ENCODE assay signal across 7 cellular contexts in the genomic region with DNA sequence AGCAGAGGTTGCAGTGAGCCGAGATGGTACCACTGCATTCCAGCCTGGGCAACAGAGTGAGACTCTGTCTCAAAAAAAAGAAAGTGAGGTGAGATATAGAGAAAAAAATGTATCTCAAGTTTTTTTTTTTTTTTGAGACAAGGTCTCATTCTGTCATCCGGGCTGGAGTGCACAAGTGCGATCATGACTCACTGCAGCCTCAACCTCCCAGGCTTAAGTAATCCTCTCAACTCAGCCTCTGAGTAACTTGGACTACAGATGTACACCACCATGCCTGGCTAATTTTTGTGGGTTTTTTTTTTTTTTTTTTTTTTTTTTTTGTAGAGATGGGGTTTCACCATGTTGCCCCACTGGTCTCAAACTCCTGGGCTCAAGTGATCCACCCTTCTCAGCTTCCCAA. TPM values are rescaled to one million over a fixed set of nuclear protein-coding genes. Genes with fewer than 3 reads are reported as not detected.
DNase-seq lines count a peak whose midpoint lies in the region; TF ChIP-seq lines count a peak whose summit lies in the region.
"Not testable (repeated sequence)": the region's sequence is repeated elsewhere in the genome, so short reads cannot be mapped to it uniquely, and the experiment has no call there.

No MANE protein-coding gene starts in this region.

- not testable (repeated sequence) for H3K27ac Mint-ChIP-seq in activated naive CD4-positive, alpha-beta T cell treated with anti-CD3 and anti-CD28 coated beads for 36 hours

- TF ChIP-seq CTCF in cardiac fibroblast (IDR thresholded peaks at IDR 0.05; ENCODE audit: low read depth, low read length); fibroblast of the aortic adventitia (IDR thresholded peaks at IDR 0.05; ENCODE audit: insufficient read depth, low read length): not testable (repeated sequence)

- not testable (repeated sequence) for H3K9me3 Mint-ChIP-seq in activated naive CD4-positive, alpha-beta T cell treated with anti-CD3 and anti-CD28 coated beads for 36 hours

- not testable (repeated sequence) for H3K4me1 Mint-ChIP-seq in activated naive CD4-positive, alpha-beta T cell treated with anti-CD3 and anti-CD28 coated beads for 36 hours (ENCODE audit: low read depth)

- H3K4me3 ChIP-seq in cardiac fibroblast (replicated peaks in 1 of 2; ENCODE audit: low read depth in 2 of 2, low read length in 2 of 2); fibroblast of the aortic adventitia (ENCODE audit: low read depth, low read length): not testable (repeated sequence)

- CTCF ChIA-PET in activated naive CD4-positive, alpha-beta T cell treated with anti-CD3 and anti-CD28 coated beads for 36 hours (lab: Charles Lee), result interaction anchor here (0.6 to 1.3 kb wide), 3 partner anchors 50 to 1256 kb away, joined by 3 to 5 read pairs (median 5); no protein-coding TSS in a partner anchor

- not testable (repeated sequence) for H3K4me3 Mint-ChIP-seq in activated naive CD4-positive, alpha-beta T cell treated with anti-CD3 and anti-CD28 coated beads for 36 hours

- intact Hi-C loops in activated naive CD4-positive, alpha-beta T cell treated with anti-CD3 and anti-CD28 coated beads for 36 hours (cut with micrococcal nuclease), result loop anchor here (5.0 to 10.0 kb wide), 2 partner anchors 134 to 362 kb away; no protein-coding TSS in a partner anchor

- DNase-seq in EL (peak; percentile 90), HT1080 (ENCODE audit: low read depth) (peak; percentile 94), RKO (ENCODE audit: low spot score) (peak; percentile 91), cardiac fibroblast (ENCODE audit: low read depth in 2 of 2) (peak; percentile 35 to 87), fibroblast of the aortic adventitia (ENCODE audit: low read depth) (peak; percentile 39), non-pigmented ciliary epithelial cell (ENCODE audit: low read depth) (peak; percentile 81)
- peak; percentile 27 for DNase-seq in activated naive CD4-positive, alpha-beta T cell treated with anti-CD3 and anti-CD28 coated beads for 36 hours

- not testable (repeated sequence) for H3K36me3 Mint-ChIP-seq in activated naive CD4-positive, alpha-beta T cell treated with anti-CD3 and anti-CD28 coated beads for 36 hours (ENCODE audit: low read depth)

- H3K27me3 Mint-ChIP-seq in activated naive CD4-positive, alpha-beta T cell treated with anti-CD3 and anti-CD28 coated beads for 36 hours (ENCODE audit: low read depth), result not testable (repeated sequence)

RNA-seq across cellular contexts. Expression of a gene that starts 53.3 kb away (rescaled TPM):
- 108 and 120 TPM in 2 replicates for total RNA-seq in HT1080 (2014; rRNA removed; shearing (Covaris generic))
- 221 and 230 TPM in 2 replicates for polyA plus RNA-seq in HT1080 (2015; cell fraction: cytosol; rRNA removed)
- 87.0 and 99.7 TPM in 2 replicates for polyA plus RNA-seq in HT1080 (2015; cell fraction: nucleus; rRNA removed)
- 10 to 100 TPM; 58.7 to 62.7 TPM for total RNA-seq in activated naive CD4-positive, alpha-beta T cell treated with anti-CD3 and anti-CD28 coated beads for 36 hours
- total RNA-seq in fibroblast of the aortic adventitia (ENCODE audit: low replicate concordance), result 98.8 and 173 TPM in 2 replicates

Comparison
In these comparisons a context has a peak if more than half of its experiments do, and no peak if none do; other contexts are left out.
1. DNase-seq: peak in every context shown above with its lines; median percentile 94 in HT1080; 91 in RKO; 90 in EL; 81 in non-pigmented ciliary epithelial cell; 61 in cardiac fibroblast; 39 in fibroblast of the aortic adventitia; 27 in activated naive CD4-positive, alpha-beta T cell treated with anti-CD3 and anti-CD28 coated beads for 36 hours.